ENCODE assay signal across 8 cellular contexts in genomic region chr15:99476413-99477222, GRCh38.
A peak's percentile ranks its signal among the peaks of the same experiment; 100 is the strongest.
DNase-seq lines count a peak whose midpoint lies in the region; ATAC-seq and TF ChIP-seq lines count a peak whose summit lies in the region.

No MANE protein-coding gene starts in this region.

- 28 to 39% methylated on average over 26 of the region's 26 CpGs for WGBS in sigmoid colon, 2 donors

- H3K4me3 ChIP-seq in NB4 (ENCODE audit: low read depth, low read length): peak overlapping the region; percentile 34
- no peak overlapping the region for H3K4me3 ChIP-seq in left ventricle myocardium inferior
- H3K4me3 ChIP-seq in sigmoid colon: no peak overlapping the region
- H3K4me3 ChIP-seq in effector memory CD4-positive, alpha-beta T cell (ENCODE audit: insufficient read depth, low read depth, low read length, poor library complexity, severe bottlenecking): no peak overlapping the region

- H3K27ac Mint-ChIP-seq in CD14-positive monocyte: peak overlapping the region; percentile 82 to 96 (median 92)
- H3K27ac Mint-ChIP-seq in activated naive CD8-positive, alpha-beta T cell treated with anti-CD3 and anti-CD28 coated beads, Interleukin-2, amount 10 ng/mL, durations not matched to agents 7 days and 5 days: peak overlapping the region; percentile 77

- TF ChIP-seq POLR2A in NB4 (IDR thresholded peaks at IDR 0.05; ENCODE audit: extremely low read depth, insufficient read length) (no peak), sigmoid colon (IDR thresholded peaks at IDR 0.05) (no peak)

- H3K27ac ChIP-seq in left ventricle myocardium inferior (replicated peaks) (peak overlapping the region; percentile 91), sigmoid colon (peak overlapping the region; percentile 66 to 87 (median 80))
- no peak overlapping the region for H3K27ac ChIP-seq in effector memory CD4-positive, alpha-beta T cell (ENCODE audit: insufficient read depth, low read length, poor library complexity, severe bottlenecking)

- H3K9me3 ChIP-seq in left ventricle myocardium inferior (replicated peaks): no peaks in the 10 kb centered on the region
- no peaks in the 10 kb centered on the region for H3K9me3 ChIP-seq in sigmoid colon
- no peaks in the 10 kb centered on the region for H3K9me3 ChIP-seq in effector memory CD4-positive, alpha-beta T cell (ENCODE audit: control insufficient read depth, low read length)

- H3K27me3 Mint-ChIP-seq in CD14-positive monocyte (ENCODE audit: low read depth in 3 of 3): peaks cover 0 to 4% (median 3%) of the 10 kb centered on the region in 3 donors
- peaks cover 7% of the 10 kb centered on the region for H3K27me3 Mint-ChIP-seq in activated naive CD8-positive, alpha-beta T cell treated with anti-CD3 and anti-CD28 coated beads, Interleukin-2, amount 10 ng/mL, durations not matched to agents 7 days and 5 days

- no peaks in the 10 kb centered on the region for H3K36me3 ChIP-seq in left ventricle myocardium inferior
- no peaks in the 10 kb centered on the region for H3K36me3 ChIP-seq in sigmoid colon
- no peaks in the 10 kb centered on the region for H3K36me3 ChIP-seq in effector memory CD4-positive, alpha-beta T cell (ENCODE audit: control insufficient read depth, insufficient read depth, low read length)

- peak; percentile 62 for ATAC-seq in GM21447 (IDR thresholded peaks at IDR 0.05; ENCODE audit: unreplicated experiment)
- peak; percentile 77 for ATAC-seq in activated naive CD8-positive, alpha-beta T cell treated with anti-CD3 and anti-CD28 coated beads, Interleukin-2, amount 10 ng/mL, durations not matched to agents 7 days and 5 days (ENCODE audit: low read depth)

- peaks cover 0 to 4% (median 0%) of the 10 kb centered on the region in 7 donors for H3K9me3 Mint-ChIP-seq in CD14-positive monocyte
- no peaks in the 10 kb centered on the region for H3K9me3 Mint-ChIP-seq in activated naive CD8-positive, alpha-beta T cell treated with anti-CD3 and anti-CD28 coated beads, Interleukin-2, amount 10 ng/mL, durations not matched to agents 7 days and 5 days

- TF ChIP-seq EP300 in sigmoid colon (IDR thresholded peaks at IDR 0.05): peak in 1 of 4 donors; percentile 63

- H3K27me3 ChIP-seq in left ventricle myocardium inferior (ENCODE audit: low read depth): no peaks in the 10 kb centered on the region
- H3K27me3 ChIP-seq in sigmoid colon: no peaks in the 10 kb centered on the region
- no peaks in the 10 kb centered on the region for H3K27me3 ChIP-seq in effector memory CD4-positive, alpha-beta T cell (replicated peaks; ENCODE audit: control insufficient read depth, insufficient read depth, low read length, poor library complexity, severe bottlenecking)

- TF ChIP-seq CTCF in CD14-positive monocyte (IDR thresholded peaks at IDR 0.05) (no peak), NB4 (IDR thresholded peaks at IDR 0.05; ENCODE audit: low read depth, low read length) (no peak), left ventricle myocardium inferior (IDR thresholded peaks at IDR 0.05; ENCODE audit: borderline replicate concordance) (no peak), sigmoid colon (IDR thresholded peaks at IDR 0.05) (no peak)

- POLR2A ChIA-PET in activated naive CD8-positive, alpha-beta T cell treated with anti-CD3 and anti-CD28 coated beads, Interleukin-2, amount 10 ng/mL, durations not matched to agents 7 days and 5 days (lab: Charles Lee): interaction anchor here (0.8 to 1.8 kb wide), 7 partner anchors 17 to 91 kb away, joined by 3 to 6 read pairs (median 4); partner anchors contain the start of gene MEF2A

- H3K4me1 Mint-ChIP-seq in CD14-positive monocyte: peaks cover 79% of the 10 kb centered on the region
- peaks cover 39% of the 10 kb centered on the region for H3K4me1 Mint-ChIP-seq in activated naive CD8-positive, alpha-beta T cell treated with anti-CD3 and anti-CD28 coated beads, Interleukin-2, amount 10 ng/mL, durations not matched to agents 7 days and 5 days

- peak overlapping the region; percentile 59 to 69 for H3K4me3 Mint-ChIP-seq in CD14-positive monocyte
- peak overlapping the region; percentile 58 for H3K4me3 Mint-ChIP-seq in activated naive CD8-positive, alpha-beta T cell treated with anti-CD3 and anti-CD28 coated beads, Interleukin-2, amount 10 ng/mL, durations not matched to agents 7 days and 5 days

- intact Hi-C loops in CD14-positive monocyte (cut with micrococcal nuclease): loop anchor here (5.0 to 10.0 kb wide), 2 partner anchors 36 to 88 kb away; partner anchors contain the start of gene MEF2A (in 1 of the 2)
- intact Hi-C loops in left ventricle myocardium inferior (cut with micrococcal nuclease): no loop called here
- intact Hi-C loops in sigmoid colon (cut with DNase I): no loop called here

- DNase-seq in CD14-positive monocyte (ENCODE audit: low spot score) (peak; percentile 82), NB4 (ENCODE audit: low read depth) (peak; percentile 96), left ventricle myocardium inferior (peak; percentile 44), sigmoid colon (peak; percentile 89), NCI-H2107 treated with DMSO at 0.1 percent for 48 hours (lab: John Stamatoyannopoulos, UW; ENCODE audit: unreplicated experiment) (no peak)
- DNase-seq in activated naive CD8-positive, alpha-beta T cell treated with anti-CD3 and anti-CD28 coated beads, Interleukin-2, amount 10 ng/mL, durations not matched to agents 7 days and 5 days: peak; percentile 70
- DNase-seq in effector memory CD4-positive, alpha-beta T cell: no peak

- peaks cover 0 to 4% of the 10 kb centered on the region in 2 donors for H3K36me3 Mint-ChIP-seq in CD14-positive monocyte
- H3K36me3 Mint-ChIP-seq in activated naive CD8-positive, alpha-beta T cell treated with anti-CD3 and anti-CD28 coated beads, Interleukin-2, amount 10 ng/mL, durations not matched to agents 7 days and 5 days: no peaks in the 10 kb centered on the region

- H3K4me1 ChIP-seq in left ventricle myocardium inferior (peaks cover 62% of the 10 kb centered on the region), sigmoid colon (peaks cover 0 to 37% (median 28%) of the 10 kb centered on the region in 4 donors)
- no peaks in the 10 kb centered on the region for H3K4me1 ChIP-seq in effector memory CD4-positive, alpha-beta T cell (ENCODE audit: control insufficient read depth, insufficient read depth, low read length, poor library complexity, severe bottlenecking)

Comparison
In these comparisons a context has a peak if more than half of its experiments do, and no peak if none do; other contexts are left out.
1. DNase-seq: peak in CD14-positive monocyte (single experiment), NB4 (single experiment), activated naive CD8-positive, alpha-beta T cell treated with anti-CD3 and anti-CD28 coated beads, Interleukin-2, amount 10 ng/mL, durations not matched to agents 7 days and 5 days (single experiment), left ventricle myocardium inferior (single experiment) and sigmoid colon (single experiment); none in NCI-H2107 treated with DMSO at 0.1 percent for 48 hours (single experiment) and effector memory CD4-positive, alpha-beta T cell (0 of 3).
2. intact Hi-C loops: an anchor here in CD14-positive monocyte (5.0 to 10.0 kb wide); none called in left ventricle myocardium inferior and sigmoid colon.